24 cellular contexts compared by ENCODE assay signal in the genomic region with DNA sequence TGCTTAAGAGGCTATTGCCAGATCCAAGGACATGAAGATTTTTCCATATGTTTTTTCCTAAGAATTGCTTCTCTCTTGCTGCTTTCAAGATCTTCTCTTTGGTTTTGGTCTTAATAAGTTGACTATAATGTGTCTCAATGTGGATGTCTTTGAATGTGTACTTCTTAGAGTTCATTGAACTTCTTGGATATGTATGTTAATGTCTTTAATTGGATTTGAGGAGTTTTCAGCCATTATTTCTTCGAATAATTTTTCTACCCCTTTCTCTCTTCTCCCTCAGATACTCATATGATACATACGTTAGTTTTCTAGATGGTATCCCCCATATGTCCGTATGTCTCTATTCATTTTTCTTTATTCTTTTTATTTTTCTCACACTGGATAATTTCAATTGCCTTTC. TPM values are rescaled to one million over a fixed set of nuclear protein-coding genes. Genes with fewer than 3 reads are reported as not detected.
"Had no signal": no experiment of that assay in that cellular context is flagged by ENCODE, and none has a peak within 500 bp of the region (broad histone marks: within the 10 kb centered on the region; RNA-seq: fewer than 3 reads in every experiment).

No MANE protein-coding gene starts in this region.

- H3K27me3 Mint-ChIP-seq: naive thymus-derived CD8-positive, alpha-beta T cell; stimulated activated memory B cell treated with anti-CD40 and anti-IgM and Interleukin-4, amounts not matched to agents 10 μg/mL and 1 μg/mL and 100 μg/mL, for 72 hours had no signal

- DNase-seq: dorsolateral prefrontal cortex; effector CD4-positive, alpha-beta T cell; foreskin fibroblast; gastrocnemius medialis; head of caudate nucleus; left ventricle myocardium superior; lower lobe of right lung; naive thymus-derived CD8-positive, alpha-beta T cell; nephron progenitor cell; nucleus accumbens; spleen; stimulated activated CD4-positive, alpha-beta T cell treated with anti-CD3 and anti-CD28 coated beads, Interleukin-4, amount 100 ng/mL, for 4 hours; stimulated activated naive CD8-positive, alpha-beta T cell treated with anti-CD3 and anti-CD28 coated beads, Interleukin-15, Interleukin-2, amounts not matched to agents 100 U/mL and 50 U/mL, for 24 hours; transverse colon; upper lobe of right lung; uterus had no signal

- H3K27ac Mint-ChIP-seq: nephron progenitor cell; stimulated activated memory B cell treated with anti-CD40 and anti-IgM and Interleukin-4, amounts not matched to agents 10 μg/mL and 1 μg/mL and 100 μg/mL, for 72 hours had no signal

- H3K4me3 Mint-ChIP-seq: nephron progenitor cell; stimulated activated memory B cell treated with anti-CD40 and anti-IgM and Interleukin-4, amounts not matched to agents 10 μg/mL and 1 μg/mL and 100 μg/mL, for 72 hours had no signal

- H3K9me3 Mint-ChIP-seq: stimulated activated memory B cell treated with anti-CD40 and anti-IgM and Interleukin-4, amounts not matched to agents 10 μg/mL and 1 μg/mL and 100 μg/mL, for 72 hours had no signal

- ATAC-seq: gastrocnemius medialis; left ventricle myocardium superior; lower lobe of right lung; naive thymus-derived CD8-positive, alpha-beta T cell; stimulated activated memory B cell treated with anti-CD40 and anti-IgM and Interleukin-4, amounts not matched to agents 10 μg/mL and 1 μg/mL and 100 μg/mL, for 72 hours; stimulated activated naive CD8-positive, alpha-beta T cell treated with anti-CD3 and anti-CD28 coated beads, Interleukin-15, Interleukin-2, amounts not matched to agents 100 U/mL and 50 U/mL, for 24 hours; upper lobe of right lung had no signal

RNA-seq across cellular contexts. Expression of a gene that starts 19.1 kb away (rescaled TPM):
- total RNA-seq: gastrocnemius medialis; glomerular endothelial cell; left ventricle myocardium superior; lower lobe of right lung; mesenteric fat pad; myocyte; naive thymus-derived CD8-positive, alpha-beta T cell; osteocyte; right atrium auricular region; spleen; suprapubic skin; transverse colon; upper lobe of right lung; uterus had no signal

RNA-seq across cellular contexts. Expression of a gene that starts 44.4 kb away (rescaled TPM):
- total RNA-seq: mesenteric fat pad; myocyte; naive thymus-derived CD8-positive, alpha-beta T cell; osteocyte; prostate gland; uterus had no signal

RNA-seq across cellular contexts. Expression of a gene that starts 57.7 kb away (rescaled TPM):
- total RNA-seq: myocyte; naive thymus-derived CD8-positive, alpha-beta T cell; osteocyte had no signal
